ENCODE assay signal across 17 cellular contexts in the genomic region with DNA sequence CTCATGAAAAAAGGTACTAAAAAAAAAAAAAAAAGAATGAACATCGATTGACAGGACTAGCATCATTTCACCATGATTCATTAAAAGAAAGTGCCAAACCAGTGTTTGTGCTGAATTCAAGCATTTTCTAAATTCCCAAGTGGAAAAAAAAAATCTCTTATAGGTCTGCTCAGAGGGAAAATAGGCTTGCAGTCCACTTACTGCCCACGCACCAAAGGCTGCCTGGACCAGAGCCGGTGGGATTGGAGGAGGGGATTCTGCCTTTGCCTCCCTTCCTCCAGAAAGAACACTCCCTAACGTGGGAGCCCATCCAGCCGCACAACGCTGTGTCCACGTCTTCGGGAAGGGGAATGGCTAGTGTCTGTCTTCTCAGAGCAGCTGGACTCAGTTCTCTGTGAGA. TPM values are rescaled to one million over a fixed set of nuclear protein-coding genes. Genes with fewer than 3 reads are reported as not detected.
DNase-seq lines count a peak whose midpoint lies in the region; ATAC-seq and TF ChIP-seq lines count a peak whose summit lies in the region.
"Had no signal": no experiment of that assay in that cellular context is flagged by ENCODE, and none has a peak within 500 bp of the region (broad histone marks: within the 10 kb centered on the region; RNA-seq: fewer than 3 reads in every experiment).

No MANE protein-coding gene starts in this region.

- H3K4me2 ChIP-seq in GM23338: no peak overlapping the region

- peaks cover 6% of the 10 kb centered on the region for H3K27me3 Mint-ChIP-seq in GM23338 (ENCODE audit: insufficient read depth, low read depth, poor library complexity)
- H3K27me3 Mint-ChIP-seq: naive B cell had no signal

- H3K9me3 Mint-ChIP-seq in GM23338: no peaks in the 10 kb centered on the region
- H3K9me3 Mint-ChIP-seq: CD14-positive monocyte, naive B cell had no signal

- H3K27ac ChIP-seq in brain microvascular endothelial cell: peak overlapping the region; percentile 93
- H3K27ac ChIP-seq in spleen: peak overlapping the region in 6 of 8 donors; percentile 8 to 68 (median 38)
- no peak overlapping the region for H3K27ac ChIP-seq in GM23338 (ENCODE audit: low read depth)

- 78 to 84% (median 81%) methylated on average over 8 of the region's 8 CpGs for WGBS in spleen, 5 donors

- H3K4me1 ChIP-seq in spleen: peaks cover 0 to 18% (median 13%) of the 10 kb centered on the region in 6 donors
- peaks cover 8% of the 10 kb centered on the region for H3K4me1 ChIP-seq in GM23338 (ENCODE audit: insufficient read depth)

- no peak for ATAC-seq in GM23338
- ATAC-seq in GM18858 (IDR thresholded peaks at IDR 0.05; ENCODE audit: unreplicated experiment): no peak

- no peak for TF ChIP-seq CTCF in brain microvascular endothelial cell (IDR thresholded peaks at IDR 0.05; ENCODE audit: low read depth, low read length, missing control alignments)
- no peak for TF ChIP-seq CTCF in spleen (IDR thresholded peaks at IDR 0.05 in 8 of 11, conservative IDR thresholded peaks at IDR 0.05 in 3 of 11)
- no peak for TF ChIP-seq CTCF in GM23338 (conservative IDR thresholded peaks at IDR 0.05; ENCODE audit: low read depth in 2 of 2)

- no peaks in the 10 kb centered on the region for H3K9me2 ChIP-seq in GM23338 (ENCODE audit: insufficient read depth)

- TF ChIP-seq POLR2A in spleen (IDR thresholded peaks at IDR 0.05): no peak

- H2AFZ ChIP-seq in GM23338: no peak overlapping the region

- peaks cover 10% of the 10 kb centered on the region; the same call in 1 of the 2 replicates for H3F3A ChIP-seq in GM23338 (replicated peaks; ENCODE audit: low read depth)

- H3K27me3 ChIP-seq in brain microvascular endothelial cell (replicated peaks) (no peaks in the 10 kb centered on the region), spleen (replicated peaks in 1 of 7) (no peaks in the 10 kb centered on the region), GM23338 (ENCODE audit: insufficient read depth) (no peaks in the 10 kb centered on the region)

- H4K20me1 ChIP-seq in GM23338 (replicated peaks; ENCODE audit: insufficient read depth): no peaks in the 10 kb centered on the region

- no peaks in the 10 kb centered on the region for H3K9me3 ChIP-seq in spleen

- H3K4me3 ChIP-seq in brain microvascular endothelial cell (ENCODE audit: low read depth, low read length) (no peak overlapping the region), spleen (no peak overlapping the region), GM23338 (no peak overlapping the region)

- H3K4me1 Mint-ChIP-seq in GM23338: peaks cover 13% of the 10 kb centered on the region

- no peak overlapping the region for H3K4me3 Mint-ChIP-seq in GM23338
- H3K4me3 Mint-ChIP-seq: CD14-positive monocyte, naive B cell had no signal

- DNase-seq in AG20443 (ENCODE audit: low spot score): peak; percentile 53
- DNase-seq in brain microvascular endothelial cell: peak; percentile 52
- peak; percentile 67 for DNase-seq in iris pigment epithelial cell (ENCODE audit: low read depth)
- no peak for DNase-seq in spleen
- DNase-seq in GM23338 (ENCODE audit: low spot score): no peak
- DNase-seq in stimulated activated CD8-positive, alpha-beta memory T cell treated with anti-CD3 and anti-CD28 coated beads, Interleukin-4, amount 100 ng/mL, for 48 hours: no peak
- no peak for DNase-seq in stimulated activated CD4-positive, alpha-beta T cell treated with anti-CD3 and anti-CD28 coated beads, Interleukin-12 subunit alpha, Interleukin-12 subunit beta, amount 100 ng/mL, for 4 hours
- DNase-seq: activated CD4-positive, alpha-beta T cell treated with anti-CD3 and anti-CD28 coated beads for 4 hours; activated naive CD4-positive, alpha-beta T cell treated with anti-CD3 and anti-CD28 coated beads, Interleukin-2, amount 50 U/mL, for 16 hours; effector memory CD4-positive, alpha-beta T cell; naive B cell; NCI-H1417; NK-92 treated with Interleukin-12 subunit alpha and Interleukin-12 subunit beta, amount 100 ng/mL, for 24 hours; stimulated activated naive CD4-positive, alpha-beta T cell; T-helper 1 cell had no signal

- no peaks in the 10 kb centered on the region for H3K36me3 Mint-ChIP-seq in GM23338 (ENCODE audit: low read depth)
- H3K36me3 Mint-ChIP-seq: naive B cell had no signal

- H3K79me2 ChIP-seq in GM23338 (replicated peaks; ENCODE audit: insufficient read depth): no peaks in the 10 kb centered on the region

- in situ Hi-C loops in brain microvascular endothelial cell (cut with HindIII; ENCODE audit: low pct_ligation_motif_present, low sequenced_read_pairs): no loop called here

- H3K36me3 ChIP-seq in brain microvascular endothelial cell (replicated peaks) (no peaks in the 10 kb centered on the region), spleen (no peaks in the 10 kb centered on the region), GM23338 (ENCODE audit: insufficient read depth) (no peaks in the 10 kb centered on the region)

- intact Hi-C loops in spleen (cut with DNase I; ENCODE audit: low total_unique reads): no loop called here

- H3K27ac Mint-ChIP-seq in GM23338: no peak overlapping the region
- H3K27ac Mint-ChIP-seq: CD14-positive monocyte had no signal

TF ChIP-seq in GM23338, 12 proteins besides CTCF, POLR2A, EP300 and RAD21:
- TF ChIP-seq NANOG (IDR thresholded peaks at IDR 0.05; ENCODE audit: borderline replicate concordance) (no peak), STAT1 (IDR thresholded peaks at IDR 0.05; ENCODE audit: unreplicated experiment) (no peak), CREB1 (CRISPR knock-in tag; IDR thresholded peaks at IDR 0.05; ENCODE audit: low read depth) (no peak), ETS1 (IDR thresholded peaks at IDR 0.05) (no peak), REST (IDR thresholded peaks at IDR 0.05; ENCODE audit: unreplicated experiment) (no peak), EZH2phosphoT487 (IDR thresholded peaks at IDR 0.05; ENCODE audit: unreplicated experiment) (no peak), EZH2 (IDR thresholded peaks at IDR 0.05; ENCODE audit: low read depth, unreplicated experiment) (no peak), POLR2AphosphoS5 (IDR thresholded peaks at IDR 0.05; ENCODE audit: low read depth) (no peak), ZNF114 (CRISPR knock-in tag; IDR thresholded peaks at IDR 0.05) (no peak)

RNA-seq across cellular contexts. Expression of gene TRAPPC10, which starts 5.5 kb away (rescaled TPM):
- total RNA-seq in spleen: 10 to 100 TPM; 62.2 to 83.2 (median 67.1) TPM
- polyA plus RNA-seq in spleen: 10 to 100 TPM in 1 of 3 donors, 1 to 10 TPM in 2; 6.0 to 10.4 (median 6.3) TPM
- 27.1 and 30.9 TPM in 2 replicates for total RNA-seq in GM23338 (2014; rRNA removed; shearing (Covaris generic))
- polyA plus RNA-seq in GM23338 (2016; fragmentation: Nextera tagmentation; extraction: Ambion mirVana): 14.0 and 16.2 TPM in 2 replicates

Comparison
In these comparisons a context has a peak if more than half of its experiments do, and no peak if none do; other contexts are left out.
1. DNase-seq: peak in AG20443 (single experiment), brain microvascular endothelial cell (single experiment) and iris pigment epithelial cell (single experiment); none in spleen (single experiment), GM23338 (single experiment), stimulated activated CD8-positive, alpha-beta memory T cell treated with anti-CD3 and anti-CD28 coated beads, Interleukin-4, amount 100 ng/mL, for 48 hours (single experiment) and stimulated activated CD4-positive, alpha-beta T cell treated with anti-CD3 and anti-CD28 coated beads, Interleukin-12 subunit alpha, Interleukin-12 subunit beta, amount 100 ng/mL, for 4 hours (single experiment).